Comparison of ENCODE assay signal across 10 cellular contexts in the genomic region with DNA sequence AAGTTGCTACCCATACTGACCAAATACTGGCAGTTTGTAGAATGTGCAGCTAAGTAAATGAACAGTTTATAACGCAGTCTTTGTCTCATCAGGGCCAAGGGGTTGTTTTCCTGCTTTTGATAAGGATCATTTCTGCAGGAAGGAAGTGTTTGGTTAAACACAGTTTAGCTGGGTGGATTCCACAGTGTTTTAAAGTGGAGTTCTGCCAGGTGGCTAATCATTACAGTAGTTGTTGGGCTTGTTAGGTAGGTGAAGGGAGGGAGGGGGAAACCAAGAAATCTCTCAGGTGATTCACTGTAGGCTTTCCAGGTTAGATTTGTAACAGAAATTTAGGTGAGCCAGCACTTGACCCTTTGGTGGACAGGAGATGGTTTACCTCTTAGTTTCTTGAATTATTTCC. TPM values are rescaled to one million over a fixed set of nuclear protein-coding genes. Genes with fewer than 3 reads are reported as not detected.
DNase-seq lines count a peak whose midpoint lies in the region; ATAC-seq and TF ChIP-seq lines count a peak whose summit lies in the region.
"Had no signal": no experiment of that assay in that cellular context is flagged by ENCODE, and none has a peak within 500 bp of the region (broad histone marks: within the 10 kb centered on the region; RNA-seq: fewer than 3 reads in every experiment).

No MANE protein-coding gene starts in this region.

- no peak overlapping the region for H3K27ac ChIP-seq in CD8-positive, alpha-beta memory T cell (ENCODE audit: low read depth, low read length)
- peak overlapping the region; percentile 63 to 75 for H3K27ac ChIP-seq in left lung

- CTCF ChIA-PET in CD8-positive, alpha-beta memory T cell (lab: Charles Lee), result interaction anchor here (1.2 to 2.2 kb wide), 2 partner anchors 14 to 23 kb away, joined by 3 to 6 read pairs; no protein-coding TSS in a partner anchor

- H3K27me3 ChIP-seq in CD8-positive, alpha-beta memory T cell (ENCODE audit: insufficient read depth, low read length, poor library complexity, severe bottlenecking), result no peaks in the 10 kb centered on the region
- H3K27me3 ChIP-seq in left lung, result no peaks in the 10 kb centered on the region

- H3K4me1 ChIP-seq in CD8-positive, alpha-beta memory T cell (ENCODE audit: insufficient read depth, low read length), result peaks cover 18% of the 10 kb centered on the region
- H3K4me1 ChIP-seq in left lung, result peaks cover 20 to 62% of the 10 kb centered on the region in 2 donors

- H3K27me3 Mint-ChIP-seq in CD8-positive, alpha-beta memory T cell, result no peaks in the 10 kb centered on the region
- no peaks in the 10 kb centered on the region for H3K27me3 Mint-ChIP-seq in activated T-helper 1 cell treated with anti-CD3 and anti-CD28 coated beads, Interleukin-12 subunit alpha, Interleukin-12 subunit beta, Interleukin-2, Interleukin-4 antibody, amounts not matched to agents 30 ng/mL and 10 ng/mL and 1 ng/mL, durations not matched to agents 14 hours and 24 hours and 36 hours (ENCODE audit: insufficient read depth)
- no peaks in the 10 kb centered on the region for H3K27me3 Mint-ChIP-seq in chondrocyte (ENCODE audit: low read depth)

- peaks cover 5 to 20% (median 9%) of the 10 kb centered on the region in 3 donors for H3K36me3 Mint-ChIP-seq in CD8-positive, alpha-beta memory T cell
- peaks cover 26% of the 10 kb centered on the region for H3K36me3 Mint-ChIP-seq in activated T-helper 1 cell treated with anti-CD3 and anti-CD28 coated beads, Interleukin-12 subunit alpha, Interleukin-12 subunit beta, Interleukin-2, Interleukin-4 antibody, amounts not matched to agents 30 ng/mL and 10 ng/mL and 1 ng/mL, durations not matched to agents 14 hours and 24 hours and 36 hours (ENCODE audit: low read depth)
- peaks cover 17% of the 10 kb centered on the region for H3K36me3 Mint-ChIP-seq in chondrocyte (ENCODE audit: low read depth)

- peaks cover 3% of the 10 kb centered on the region for H3K36me3 ChIP-seq in CD8-positive, alpha-beta memory T cell (ENCODE audit: insufficient read depth, low read length)
- H3K36me3 ChIP-seq in left lung, result peaks cover 0 to 20% of the 10 kb centered on the region in 2 donors

- H3K4me3 Mint-ChIP-seq in CD8-positive, alpha-beta memory T cell, result peak overlapping the region in 4 of 7 donors; percentile 1 to 58 (median 26)
- peak overlapping the region; percentile 69 for H3K4me3 Mint-ChIP-seq in activated T-helper 1 cell treated with anti-CD3 and anti-CD28 coated beads, Interleukin-12 subunit alpha, Interleukin-12 subunit beta, Interleukin-2, Interleukin-4 antibody, amounts not matched to agents 30 ng/mL and 10 ng/mL and 1 ng/mL, durations not matched to agents 14 hours and 24 hours and 36 hours
- H3K4me3 Mint-ChIP-seq in chondrocyte (ENCODE audit: unreplicated experiment), result no peak overlapping the region

- no peak overlapping the region for H3K4me3 ChIP-seq in CD8-positive, alpha-beta memory T cell (ENCODE audit: low read length)
- H3K4me3 ChIP-seq in left lung, result no peak overlapping the region

- no peak for DNase-seq in CD8-positive, alpha-beta memory T cell
- DNase-seq in activated T-helper 1 cell treated with anti-CD3 and anti-CD28 coated beads, Interleukin-12 subunit alpha, Interleukin-12 subunit beta, Interleukin-2, Interleukin-4 antibody, amounts not matched to agents 30 ng/mL and 10 ng/mL and 1 ng/mL, durations not matched to agents 14 hours and 24 hours and 36 hours (ENCODE audit: low spot score), result no peak
- DNase-seq in left lung (no peak), chondrocyte (ENCODE audit: low spot score) (no peak), G401 (ENCODE audit: low spot score) (no peak), NCI-H2081 treated with DMSO at 0.1 percent for 48 hours (lab: John Stamatoyannopoulos, UW) (no peak)
- DNase-seq: NCI-H1048; stimulated activated CD4-positive, alpha-beta T cell treated with anti-CD3 and anti-CD28 coated beads, Interleukin-4, amount 100 ng/mL, for 24 hours had no signal

- peak overlapping the region in 4 of 8 donors; percentile 2 to 78 (median 30) for H3K27ac Mint-ChIP-seq in CD8-positive, alpha-beta memory T cell
- peak overlapping the region; percentile 82 for H3K27ac Mint-ChIP-seq in activated T-helper 1 cell treated with anti-CD3 and anti-CD28 coated beads, Interleukin-12 subunit alpha, Interleukin-12 subunit beta, Interleukin-2, Interleukin-4 antibody, amounts not matched to agents 30 ng/mL and 10 ng/mL and 1 ng/mL, durations not matched to agents 14 hours and 24 hours and 36 hours
- no peak overlapping the region for H3K27ac Mint-ChIP-seq in chondrocyte (ENCODE audit: unreplicated experiment)

- POLR2A ChIA-PET in CD8-positive, alpha-beta memory T cell (lab: Charles Lee), result no interaction called here

- no peaks in the 10 kb centered on the region for H3K9me3 ChIP-seq in CD8-positive, alpha-beta memory T cell (ENCODE audit: low read length)
- H3K9me3 ChIP-seq in left lung, result no peaks in the 10 kb centered on the region

- in situ Hi-C loops in G401 (cut with HindIII; ENCODE audit: low sequenced_read_pairs), result no loop called here

- H3K9me3 Mint-ChIP-seq in CD8-positive, alpha-beta memory T cell, result no peaks in the 10 kb centered on the region
- H3K9me3 Mint-ChIP-seq in activated T-helper 1 cell treated with anti-CD3 and anti-CD28 coated beads, Interleukin-12 subunit alpha, Interleukin-12 subunit beta, Interleukin-2, Interleukin-4 antibody, amounts not matched to agents 30 ng/mL and 10 ng/mL and 1 ng/mL, durations not matched to agents 14 hours and 24 hours and 36 hours, result no peaks in the 10 kb centered on the region
- no peaks in the 10 kb centered on the region for H3K9me3 Mint-ChIP-seq in chondrocyte (ENCODE audit: low read depth)

- intact Hi-C loops in activated T-helper 1 cell treated with anti-CD3 and anti-CD28 coated beads, Interleukin-12 subunit alpha, Interleukin-12 subunit beta, Interleukin-2, Interleukin-4 antibody, amounts not matched to agents 30 ng/mL and 10 ng/mL and 1 ng/mL, durations not matched to agents 14 hours and 24 hours and 36 hours (cut with micrococcal nuclease), result loop anchor here (2.0 kb wide), 2 partner anchors 16 kb away; no protein-coding TSS in a partner anchor
- intact Hi-C loops in left lung (cut with DNase I), result no loop called here

- peaks cover 23 to 42% (median 38%) of the 10 kb centered on the region in 3 donors for H3K4me1 Mint-ChIP-seq in CD8-positive, alpha-beta memory T cell
- peaks cover 67% of the 10 kb centered on the region for H3K4me1 Mint-ChIP-seq in activated T-helper 1 cell treated with anti-CD3 and anti-CD28 coated beads, Interleukin-12 subunit alpha, Interleukin-12 subunit beta, Interleukin-2, Interleukin-4 antibody, amounts not matched to agents 30 ng/mL and 10 ng/mL and 1 ng/mL, durations not matched to agents 14 hours and 24 hours and 36 hours (ENCODE audit: low read depth)
- H3K4me1 Mint-ChIP-seq in chondrocyte (ENCODE audit: low read depth), result peaks cover 44% of the 10 kb centered on the region

- peak; percentile 25 for ATAC-seq in GM21619 (IDR thresholded peaks at IDR 0.05; ENCODE audit: unreplicated experiment)
- ATAC-seq in left lung, result peak; percentile 76
- no peak for ATAC-seq in HG02970 (IDR thresholded peaks at IDR 0.05; ENCODE audit: low FRiP score, unreplicated experiment)

- TF ChIP-seq CTCF in left lung (IDR thresholded peaks at IDR 0.05) (no peak), chondrocyte (IDR thresholded peaks at IDR 0.05) (no peak)

RNA-seq across cellular contexts. Expression of a gene that starts 58.1 kb away (rescaled TPM):
- total RNA-seq in CD8-positive, alpha-beta memory T cell, result 10 to 100 TPM; 11.7 to 13.3 TPM
- 5.1 TPM for polyA plus RNA-seq in CD8-positive, alpha-beta memory T cell
- 18.8 and 20.4 TPM in 2 replicates for total RNA-seq in activated T-helper 1 cell treated with anti-CD3 and anti-CD28 coated beads, Interleukin-12 subunit alpha, Interleukin-12 subunit beta, Interleukin-2, Interleukin-4 antibody, amounts not matched to agents 30 ng/mL and 10 ng/mL and 1 ng/mL, durations not matched to agents 14 hours and 24 hours and 36 hours
- 10 to 100 TPM; 56.6 to 71.2 TPM for total RNA-seq in left lung
- total RNA-seq in chondrocyte, result 20.7 to 33.7 TPM (median 32.1 TPM) in 3 replicates
- total RNA-seq in G401 (2014; rRNA removed; shearing (Covaris generic)), result 19.8 and 28.9 TPM in 2 replicates
